ENCODE assay signal across 18 cellular contexts in genomic region chr10:129966831-129967578, GRCh38. TPM values are rescaled to one million over a fixed set of nuclear protein-coding genes. Genes with fewer than 3 reads are reported as not detected.
A peak's percentile ranks its signal among the peaks of the same experiment; 100 is the strongest.
DNase-seq lines count a peak whose midpoint lies in the region; ATAC-seq and TF ChIP-seq lines count a peak whose summit lies in the region.
"Had no signal": no experiment of that assay in that cellular context is flagged by ENCODE, and none has a peak within 500 bp of the region (broad histone marks: within the 10 kb centered on the region; RNA-seq: fewer than 3 reads in every experiment).

No MANE protein-coding gene starts in this region.

- H3K27ac Mint-ChIP-seq in glutamatergic neuron (ENCODE audit: unreplicated experiment) (peak overlapping the region; percentile 98), neural crest cell (ENCODE audit: unreplicated experiment) (no peak overlapping the region)
- H3K27ac Mint-ChIP-seq: activated naive CD4-positive, alpha-beta T cell treated with anti-CD3 and anti-CD28 coated beads for 36 hours had no signal

- H3K9ac ChIP-seq in HUES6 (ENCODE audit: low read length) = no peak overlapping the region

- H3K36me3 ChIP-seq in HUES6 (ENCODE audit: control insufficient read depth, insufficient read depth, low read length) = no peaks in the 10 kb centered on the region
- H3K36me3 ChIP-seq in spleen = no peaks in the 10 kb centered on the region
- H3K36me3 ChIP-seq: neutrophil, thyroid gland had no signal

- H3K4me3 Mint-ChIP-seq in glutamatergic neuron (ENCODE audit: unreplicated experiment) = peak overlapping the region; percentile 99
- peak overlapping the region; percentile 80 for H3K4me3 Mint-ChIP-seq in neural crest cell
- H3K4me3 Mint-ChIP-seq: activated naive CD4-positive, alpha-beta T cell treated with anti-CD3 and anti-CD28 coated beads for 36 hours had no signal

- H3K4me3 ChIP-seq in HUES6 (ENCODE audit: low read depth, low read length) = peak overlapping the region; percentile 50
- H3K4me3 ChIP-seq in spleen = no peak overlapping the region
- H3K4me3 ChIP-seq: skin epidermis, thyroid gland had no signal

- H3K4me1 ChIP-seq in HUES6 (ENCODE audit: control insufficient read depth, insufficient read depth, low read length) (peaks cover 53% of the 10 kb centered on the region), spleen (peaks cover 21 to 98% (median 58%) of the 10 kb centered on the region in 6 donors)
- H3K4me1 ChIP-seq: foreskin keratinocyte had no signal

- H3K4me1 Mint-ChIP-seq in glutamatergic neuron (ENCODE audit: low read depth, unreplicated experiment) = peaks cover 20% of the 10 kb centered on the region
- peaks cover 41% of the 10 kb centered on the region for H3K4me1 Mint-ChIP-seq in neural crest cell

- H3K9me3 Mint-ChIP-seq in glutamatergic neuron (ENCODE audit: unreplicated experiment) (peaks cover 40% of the 10 kb centered on the region), neural crest cell (no peaks in the 10 kb centered on the region)
- H3K9me3 Mint-ChIP-seq: activated naive CD4-positive, alpha-beta T cell treated with anti-CD3 and anti-CD28 coated beads for 36 hours had no signal

- H3K27me3 Mint-ChIP-seq in glutamatergic neuron (ENCODE audit: unreplicated experiment) = peaks cover 37% of the 10 kb centered on the region
- peaks cover 88% of the 10 kb centered on the region for H3K27me3 Mint-ChIP-seq in neural crest cell (ENCODE audit: low read depth)

- intact Hi-C loops in spleen (cut with DNase I; ENCODE audit: low total_unique reads) = loop anchor here (5.0 kb wide), 1 partner anchor 935 kb away; no protein-coding TSS in a partner anchor

- DNase-seq in glutamatergic neuron = peak; percentile 85
- no peak for DNase-seq in neural crest cell (ENCODE audit: low read depth, low spot score)
- peak; percentile 71 for DNase-seq in spleen
- no peak for DNase-seq in NCI-H187 treated with DMSO at 0.1 percent for 48 hours (lab: John Stamatoyannopoulos, UW)
- no peak for DNase-seq in NCI-H82 (lab: John Stamatoyannopoulos, UW)
- DNase-seq: activated naive CD4-positive, alpha-beta T cell treated with anti-CD3 and anti-CD28 coated beads for 36 hours; activated T-cell treated with anti-CD3 and anti-CD28 coated beads for 4 hours; DMS 273 treated with DMSO at 0.1 percent for 48 hours; foreskin keratinocyte; Karpas-422; NCI-H2227 treated with DMSO at 0.1 percent for 48 hours; NK-92 treated with Interleukin-12 subunit alpha and Interleukin-12 subunit beta, amount 100 ng/mL, for 24 hours; RPMI8226; thyroid gland had no signal

- peaks cover 8% of the 10 kb centered on the region for H3K36me3 Mint-ChIP-seq in glutamatergic neuron (ENCODE audit: unreplicated experiment)
- peaks cover 4% of the 10 kb centered on the region for H3K36me3 Mint-ChIP-seq in neural crest cell (ENCODE audit: low read depth)

- ATAC-seq in HG02588 (IDR thresholded peaks at IDR 0.05; ENCODE audit: unreplicated experiment) = no peak
- ATAC-seq: foreskin keratinocyte had no signal

- H3K27me3 ChIP-seq in HUES6 (ENCODE audit: control insufficient read depth, insufficient read depth, low read length) (peaks cover 97% of the 10 kb centered on the region), spleen (replicated peaks in 1 of 7) (peaks cover 33 to 100% (median 98%) of the 10 kb centered on the region in 7 donors)

- no peak for TF ChIP-seq CTCF in glutamatergic neuron (IDR thresholded peaks at IDR 0.05; ENCODE audit: partially characterized antibody, unreplicated experiment)
- no peak for TF ChIP-seq CTCF in neural crest cell (conservative IDR thresholded peaks at IDR 0.05)
- TF ChIP-seq CTCF in spleen (IDR thresholded peaks at IDR 0.05 in 8 of 11, conservative IDR thresholded peaks at IDR 0.05 in 3 of 11) = no peak

- no peak for TF ChIP-seq POLR2A in spleen (IDR thresholded peaks at IDR 0.05)

- no peak overlapping the region for H3K27ac ChIP-seq in HUES6 (ENCODE audit: low read depth, low read length)
- no peak overlapping the region for H3K27ac ChIP-seq in spleen
- H3K27ac ChIP-seq: foreskin keratinocyte, neutrophil, skin epidermis, thyroid gland had no signal

- H3K9me3 ChIP-seq in HUES6 (ENCODE audit: control insufficient read depth, insufficient read depth, low read depth, low read length) (no peaks in the 10 kb centered on the region), spleen (peaks cover 0 to 4% (median 0%) of the 10 kb centered on the region in 8 donors)
- H3K9me3 ChIP-seq: neutrophil, thyroid gland had no signal

- 5 to 20% (median 9%) methylated on average over 34 to 61 of the region's 61 CpGs for WGBS in spleen, 5 donors

RNA-seq across cellular contexts. Expression of gene EBF3, which starts 2.9 kb away (rescaled TPM):
- 544 TPM for total RNA-seq in glutamatergic neuron (ENCODE audit: unreplicated experiment)
- total RNA-seq in neural crest cell = 11.2 and 11.6 TPM in 2 replicates
- under 1 TPM in 1 of 7 donors, not detected in 6; 0.20 TPM for total RNA-seq in spleen
- polyA plus RNA-seq in spleen = under 1 TPM; 0.02 to 0.19 (median 0.08) TPM
- total RNA-seq: activated naive CD4-positive, alpha-beta T cell treated with anti-CD3 and anti-CD28 coated beads for 36 hours had no signal
- polyA plus RNA-seq: foreskin keratinocyte had no signal

Comparison
In these comparisons a context has a peak if more than half of its experiments do, and no peak if none do; other contexts are left out.
1. DNase-seq: peak in glutamatergic neuron (single experiment) and spleen (single experiment); none in neural crest cell (single experiment), NCI-H187 treated with DMSO at 0.1 percent for 48 hours (single experiment) and NCI-H82 (single experiment).
2. RNA of gene EBF3, which starts 2.9 kb away (total RNA-seq): 544 TPM in glutamatergic neuron (single experiment); 11.2 to 11.6 TPM in neural crest cell and 0.20 TPM in spleen; every median in the first group is over 10 times any median in the second.